ENCODE assay signal across 11 cellular contexts in the genomic region with DNA sequence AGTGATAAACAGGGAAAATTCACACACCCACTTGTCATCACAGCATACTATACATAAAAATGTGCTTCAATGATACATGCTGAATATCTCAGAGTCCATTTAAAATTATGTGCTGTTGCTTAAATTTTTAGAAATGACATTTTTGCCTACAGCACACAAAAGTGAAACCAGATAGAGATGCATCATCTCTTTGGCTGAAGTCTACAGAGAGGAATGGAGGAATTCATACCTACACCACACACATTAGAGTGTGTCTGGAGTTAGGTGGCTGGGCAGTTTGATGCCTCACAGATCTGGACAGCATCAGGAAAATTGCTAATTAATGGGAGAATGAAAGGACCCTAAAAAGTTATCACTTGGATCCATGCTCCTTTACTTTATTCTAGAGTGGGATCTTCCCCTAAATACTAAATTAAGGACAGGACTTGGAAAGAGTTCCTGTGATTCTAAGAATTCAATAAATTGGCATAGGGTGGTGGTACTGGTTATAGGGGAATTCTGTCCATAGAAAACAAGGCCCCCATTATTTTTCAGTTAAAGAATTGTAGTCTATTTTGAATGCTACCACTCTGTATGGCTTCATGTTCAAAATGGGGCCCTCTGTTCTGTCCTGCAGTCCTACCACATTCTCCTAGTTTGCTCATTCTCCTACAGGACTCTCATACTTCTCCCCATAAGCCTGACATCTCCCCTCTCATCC. TPM values are rescaled to one million over a fixed set of nuclear protein-coding genes. Genes with fewer than 3 reads are reported as not detected.
DNase-seq lines count a peak whose midpoint lies in the region; ATAC-seq and TF ChIP-seq lines count a peak whose summit lies in the region.
"Had no signal": no experiment of that assay in that cellular context is flagged by ENCODE, and none has a peak within 500 bp of the region (broad histone marks: within the 10 kb centered on the region; RNA-seq: fewer than 3 reads in every experiment).

No MANE protein-coding gene starts in this region.

- no peaks in the 10 kb centered on the region for H3K27me3 ChIP-seq in CD8-positive, alpha-beta T cell (ENCODE audit: insufficient read depth, low read length)
- H3K27me3 ChIP-seq in neutrophil = no peaks in the 10 kb centered on the region
- H3K27me3 ChIP-seq: body of pancreas had no signal

- CTCF ChIA-PET in CD8-positive, alpha-beta T cell (lab: Charles Lee) = interaction anchor here (0.8 to 1.7 kb wide), 3 partner anchors 14 to 396 kb away, joined by 3 to 5 read pairs (median 3); partner anchors contain the start of gene MED4

- H3K9me3 ChIP-seq in CD8-positive, alpha-beta T cell (ENCODE audit: low read length) = no peaks in the 10 kb centered on the region
- H3K9me3 ChIP-seq in neutrophil = no peaks in the 10 kb centered on the region
- H3K9me3 ChIP-seq: body of pancreas had no signal

- peaks cover 52% of the 10 kb centered on the region for H3K4me1 ChIP-seq in CD8-positive, alpha-beta T cell (ENCODE audit: insufficient read depth, low read length)
- H3K4me1 ChIP-seq in neutrophil (ENCODE audit: control insufficient read depth in 1 of 2, insufficient read depth in 1 of 2, low read depth in 1 of 2, low read length in 1 of 2) = peaks cover 30 to 32% of the 10 kb centered on the region in 2 experiments

- H3K4me3 Mint-ChIP-seq in CD8-positive, alpha-beta T cell = no peak overlapping the region

- H3K27ac ChIP-seq in CD8-positive, alpha-beta T cell (ENCODE audit: low read depth, low read length) = peak overlapping the region; percentile 63
- H3K27ac ChIP-seq in cingulate gyrus (ENCODE audit: low read depth, low read length) = peak overlapping the region; percentile 47
- H3K27ac ChIP-seq in neutrophil = peak overlapping the region; percentile 87

- POLR2A ChIA-PET in CD8-positive, alpha-beta T cell (lab: Charles Lee) = interaction anchor here (0.9 to 2.0 kb wide), 9 partner anchors 14 to 454 kb away, joined by 3 to 17 read pairs (median 5); partner anchors contain the start of genes NUDT15 and RCBTB2

- peaks cover 22% of the 10 kb centered on the region for H3K36me3 Mint-ChIP-seq in CD8-positive, alpha-beta T cell

- intact Hi-C loops in CD8-positive, alpha-beta T cell (cut with DNase I, micrococcal nuclease) = loop anchor here (1.0 to 10.0 kb wide), 7 partner anchors 14 to 163 kb away; partner anchors contain the start of genes LPAR6 (in 2 of the 2), CYSLTR2 (in 1 of the 2) and RCBTB2 (in 1 of the 2)
- intact Hi-C loops in posterior vena cava (cut with DNase I) = loop anchor here in 1 of 2 donors (2.0 kb wide), 1 partner anchor 41 kb away; no protein-coding TSS in a partner anchor

- no peaks in the 10 kb centered on the region for H3K36me3 ChIP-seq in CD8-positive, alpha-beta T cell (ENCODE audit: insufficient read depth, low read length)
- peaks cover 32% of the 10 kb centered on the region for H3K36me3 ChIP-seq in neutrophil

- ATAC-seq in CD8-positive, alpha-beta T cell = no peak
- ATAC-seq: HCT116 had no signal

- H3K4me3 ChIP-seq in CD8-positive, alpha-beta T cell (ENCODE audit: low read depth, low read length) = peak overlapping the region; percentile 48
- H3K4me3 ChIP-seq in HFF-Myc (replicated peaks; ENCODE audit: low read depth, low read length) = peak overlapping the region; percentile 33
- peak overlapping the region; percentile 56 to 60 for H3K4me3 ChIP-seq in neutrophil (ENCODE audit: low read depth in 1 of 2, low read length in 1 of 2)
- H3K4me3 ChIP-seq: body of pancreas had no signal

- no peak for DNase-seq in CD8-positive, alpha-beta T cell
- DNase-seq in HFF-Myc (ENCODE audit: extremely low read depth, low read depth) = no peak
- DNase-seq in stimulated activated CD4-positive, alpha-beta T cell treated with anti-CD3 and anti-CD28 coated beads, Interleukin-2, amount 100 ng/mL, for 24 hours = no peak
- DNase-seq in posterior vena cava (ENCODE audit: low spot score) = no peak
- no peak for DNase-seq in pons (ENCODE audit: low spot score)
- DNase-seq in cortex of kidney (lab: John Stamatoyannopoulos, UW) = no peak
- DNase-seq: NCI-H1694 had no signal

- H3K27me3 Mint-ChIP-seq in CD8-positive, alpha-beta T cell (ENCODE audit: low read depth) = no peaks in the 10 kb centered on the region

- no peaks in the 10 kb centered on the region for H3K9me3 Mint-ChIP-seq in CD8-positive, alpha-beta T cell

- TF ChIP-seq CTCF in CD8-positive, alpha-beta T cell (IDR thresholded peaks at IDR 0.05) = no peak
- TF ChIP-seq CTCF in HFF-Myc (IDR thresholded peaks at IDR 0.05; ENCODE audit: low read depth, low read length, missing control alignments) = no peak
- no peak for TF ChIP-seq CTCF in neutrophil (IDR thresholded peaks at IDR 0.05)

- H3K4me1 Mint-ChIP-seq in CD8-positive, alpha-beta T cell (ENCODE audit: low read depth) = peaks cover 33% of the 10 kb centered on the region

- no peak overlapping the region for H3K27ac Mint-ChIP-seq in CD8-positive, alpha-beta T cell

RNA-seq across cellular contexts. Expression of gene RCBTB2, which starts 41.3 kb away (rescaled TPM):
- total RNA-seq in CD8-positive, alpha-beta T cell = 1 to 10 TPM; 1.5 to 2.0 TPM
- total RNA-seq in posterior vena cava = 10 to 100 TPM in 1 of 2 donors, 1 to 10 TPM in 1; 8.6 to 10.6 TPM
